ENCODE assay signal across 13 cellular contexts in the genomic region with DNA sequence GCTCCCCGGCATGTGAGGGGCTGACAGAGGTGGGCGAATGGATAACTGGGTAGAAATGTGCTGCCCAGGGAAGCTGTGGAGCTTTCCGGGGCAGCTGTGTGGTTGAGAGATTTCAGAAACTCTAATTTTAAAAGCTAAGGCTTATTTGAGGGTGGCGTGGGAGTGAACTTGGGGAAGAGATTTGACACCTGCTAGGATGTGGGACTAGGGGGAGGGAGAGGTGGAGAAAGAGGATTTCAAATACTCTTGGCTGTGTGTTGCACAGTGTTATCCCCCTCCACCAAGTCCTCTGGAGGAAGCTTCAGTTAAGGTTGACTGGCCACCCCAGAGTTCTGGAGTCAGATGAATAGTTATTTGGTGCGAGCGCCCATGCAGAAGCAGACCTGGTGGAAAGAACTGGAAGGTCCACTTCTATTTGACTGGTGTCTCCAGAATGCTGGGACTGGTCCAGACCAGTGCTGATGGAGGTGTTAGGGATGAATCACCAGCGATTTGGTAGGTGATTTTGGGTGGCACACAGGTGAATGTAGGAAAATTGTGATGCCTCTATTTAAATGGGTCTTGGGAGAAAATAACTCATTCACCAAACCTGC.
DNase-seq lines count a peak whose midpoint lies in the region; TF ChIP-seq lines count a peak whose summit lies in the region.
"Had no signal": no experiment of that assay in that cellular context is flagged by ENCODE, and none has a peak within 500 bp of the region (broad histone marks: within the 10 kb centered on the region; RNA-seq: fewer than 3 reads in every experiment).

No MANE protein-coding gene starts in this region.

- H3K36me3 ChIP-seq in HEK293 (ENCODE audit: control insufficient read depth in 2 of 2, insufficient read depth in 1 of 2, low read length in 2 of 2): no peaks in the 10 kb centered on the region
- H3K36me3 ChIP-seq in SJCRH30: no peaks in the 10 kb centered on the region
- H3K36me3 ChIP-seq in tibial nerve: no peaks in the 10 kb centered on the region
- H3K36me3 ChIP-seq: BE2C had no signal

- H3K27me3 ChIP-seq in SJCRH30 (no peaks in the 10 kb centered on the region), tibial nerve (peaks cover 0 to 7% of the 10 kb centered on the region in 2 donors)
- H3K27me3 ChIP-seq: BE2C had no signal

- 85 to 87% methylated on average over 7 of the region's 7 CpGs for WGBS in tibial nerve, 2 donors

- H3K9me3 ChIP-seq in HEK293 (ENCODE audit: control insufficient read depth, insufficient read depth, low read depth, low read length) (no peaks in the 10 kb centered on the region), SJCRH30 (replicated peaks) (no peaks in the 10 kb centered on the region), tibial nerve (peaks cover 0 to 5% (median 0%) of the 10 kb centered on the region in 4 donors)
- H3K9me3 ChIP-seq: A549, BE2C had no signal

- TF ChIP-seq CTCF in HEK293 (tag by site-specific recombination; IDR thresholded peaks at IDR 0.05) (no peak), tibial nerve (IDR thresholded peaks at IDR 0.05) (no peak)

- TF ChIP-seq EP300 in tibial nerve (IDR thresholded peaks at IDR 0.05): no peak

- intact Hi-C loops in posterior vena cava (cut with DNase I): no loop called here

- TF ChIP-seq POLR2A in tibial nerve (IDR thresholded peaks at IDR 0.05): no peak

- DNase-seq in SJCRH30 (peak in 1 of 2 experiments; percentile 62), posterior vena cava (ENCODE audit: low spot score) (peak; percentile 15), DMS153 (lab: John Stamatoyannopoulos, UW) (no peak), tibial nerve (ENCODE audit: low spot score in 2 of 2) (no peak)
- no peak for DNase-seq in stimulated activated naive CD4-positive, alpha-beta T cell (lab: John Stamatoyannopoulos, UW)
- DNase-seq: BE2C; CD4-positive, CD25-positive, alpha-beta regulatory T cell; DMS79; H7 had no signal

- CTCF ChIA-PET in HEK293 (lab: Yijun Ruan, JAX): interaction anchor here (0.9 kb wide), 1 partner anchor 97 kb away, joined by 3 read pairs; no protein-coding TSS in a partner anchor

- H3K27ac ChIP-seq in HEK293 (ENCODE audit: extremely low read depth, low read depth, low read length) (no peak overlapping the region), SJCRH30 (peak overlapping the region; percentile 29), tibial nerve (no peak overlapping the region)
- H3K27ac ChIP-seq: A549 had no signal

- POLR2A ChIA-PET in HEK293 (lab: Yijun Ruan, JAX): no interaction called here

- H3K4me3 ChIP-seq in HEK293 (ENCODE audit: low read depth, low read length): no peak overlapping the region
- H3K4me3 ChIP-seq in SJCRH30: no peak overlapping the region
- no peak overlapping the region for H3K4me3 ChIP-seq in tibial nerve
- H3K4me3 ChIP-seq: A549, GM12878, GM23338 had no signal

- no peaks in the 10 kb centered on the region for H3K4me1 ChIP-seq in HEK293 (ENCODE audit: control insufficient read depth, insufficient read depth, low read length)
- peaks cover 17% of the 10 kb centered on the region for H3K4me1 ChIP-seq in SJCRH30
- no peaks in the 10 kb centered on the region for H3K4me1 ChIP-seq in tibial nerve
- H3K4me1 ChIP-seq: BE2C had no signal

TF ChIP-seq in HEK293, 187 proteins besides CTCF, POLR2A, EP300 and RAD21:
- TF ChIP-seq EGR2 (tag by site-specific recombination; IDR thresholded peaks at IDR 0.05; ENCODE audit: low read depth) (0 out of 2 replicates have a peak, but pooled peaks have one; percentile 9), ZNF658 (tag by site-specific recombination; IDR thresholded peaks at IDR 0.05) (no peak)
TF ChIP-seq in HEK293: peak in this region for 1.
